Comparison of ENCODE assay signal across 2 cellular contexts in genomic region chr6:119109654-119110325, GRCh38.
TF ChIP-seq lines count a peak whose summit lies in the region.

No MANE protein-coding gene starts in this region.

TF ChIP-seq in GM23338, 12 proteins besides CTCF, POLR2A, EP300 and RAD21 (continued from another document):
- TF ChIP-seq, protein P1, sequence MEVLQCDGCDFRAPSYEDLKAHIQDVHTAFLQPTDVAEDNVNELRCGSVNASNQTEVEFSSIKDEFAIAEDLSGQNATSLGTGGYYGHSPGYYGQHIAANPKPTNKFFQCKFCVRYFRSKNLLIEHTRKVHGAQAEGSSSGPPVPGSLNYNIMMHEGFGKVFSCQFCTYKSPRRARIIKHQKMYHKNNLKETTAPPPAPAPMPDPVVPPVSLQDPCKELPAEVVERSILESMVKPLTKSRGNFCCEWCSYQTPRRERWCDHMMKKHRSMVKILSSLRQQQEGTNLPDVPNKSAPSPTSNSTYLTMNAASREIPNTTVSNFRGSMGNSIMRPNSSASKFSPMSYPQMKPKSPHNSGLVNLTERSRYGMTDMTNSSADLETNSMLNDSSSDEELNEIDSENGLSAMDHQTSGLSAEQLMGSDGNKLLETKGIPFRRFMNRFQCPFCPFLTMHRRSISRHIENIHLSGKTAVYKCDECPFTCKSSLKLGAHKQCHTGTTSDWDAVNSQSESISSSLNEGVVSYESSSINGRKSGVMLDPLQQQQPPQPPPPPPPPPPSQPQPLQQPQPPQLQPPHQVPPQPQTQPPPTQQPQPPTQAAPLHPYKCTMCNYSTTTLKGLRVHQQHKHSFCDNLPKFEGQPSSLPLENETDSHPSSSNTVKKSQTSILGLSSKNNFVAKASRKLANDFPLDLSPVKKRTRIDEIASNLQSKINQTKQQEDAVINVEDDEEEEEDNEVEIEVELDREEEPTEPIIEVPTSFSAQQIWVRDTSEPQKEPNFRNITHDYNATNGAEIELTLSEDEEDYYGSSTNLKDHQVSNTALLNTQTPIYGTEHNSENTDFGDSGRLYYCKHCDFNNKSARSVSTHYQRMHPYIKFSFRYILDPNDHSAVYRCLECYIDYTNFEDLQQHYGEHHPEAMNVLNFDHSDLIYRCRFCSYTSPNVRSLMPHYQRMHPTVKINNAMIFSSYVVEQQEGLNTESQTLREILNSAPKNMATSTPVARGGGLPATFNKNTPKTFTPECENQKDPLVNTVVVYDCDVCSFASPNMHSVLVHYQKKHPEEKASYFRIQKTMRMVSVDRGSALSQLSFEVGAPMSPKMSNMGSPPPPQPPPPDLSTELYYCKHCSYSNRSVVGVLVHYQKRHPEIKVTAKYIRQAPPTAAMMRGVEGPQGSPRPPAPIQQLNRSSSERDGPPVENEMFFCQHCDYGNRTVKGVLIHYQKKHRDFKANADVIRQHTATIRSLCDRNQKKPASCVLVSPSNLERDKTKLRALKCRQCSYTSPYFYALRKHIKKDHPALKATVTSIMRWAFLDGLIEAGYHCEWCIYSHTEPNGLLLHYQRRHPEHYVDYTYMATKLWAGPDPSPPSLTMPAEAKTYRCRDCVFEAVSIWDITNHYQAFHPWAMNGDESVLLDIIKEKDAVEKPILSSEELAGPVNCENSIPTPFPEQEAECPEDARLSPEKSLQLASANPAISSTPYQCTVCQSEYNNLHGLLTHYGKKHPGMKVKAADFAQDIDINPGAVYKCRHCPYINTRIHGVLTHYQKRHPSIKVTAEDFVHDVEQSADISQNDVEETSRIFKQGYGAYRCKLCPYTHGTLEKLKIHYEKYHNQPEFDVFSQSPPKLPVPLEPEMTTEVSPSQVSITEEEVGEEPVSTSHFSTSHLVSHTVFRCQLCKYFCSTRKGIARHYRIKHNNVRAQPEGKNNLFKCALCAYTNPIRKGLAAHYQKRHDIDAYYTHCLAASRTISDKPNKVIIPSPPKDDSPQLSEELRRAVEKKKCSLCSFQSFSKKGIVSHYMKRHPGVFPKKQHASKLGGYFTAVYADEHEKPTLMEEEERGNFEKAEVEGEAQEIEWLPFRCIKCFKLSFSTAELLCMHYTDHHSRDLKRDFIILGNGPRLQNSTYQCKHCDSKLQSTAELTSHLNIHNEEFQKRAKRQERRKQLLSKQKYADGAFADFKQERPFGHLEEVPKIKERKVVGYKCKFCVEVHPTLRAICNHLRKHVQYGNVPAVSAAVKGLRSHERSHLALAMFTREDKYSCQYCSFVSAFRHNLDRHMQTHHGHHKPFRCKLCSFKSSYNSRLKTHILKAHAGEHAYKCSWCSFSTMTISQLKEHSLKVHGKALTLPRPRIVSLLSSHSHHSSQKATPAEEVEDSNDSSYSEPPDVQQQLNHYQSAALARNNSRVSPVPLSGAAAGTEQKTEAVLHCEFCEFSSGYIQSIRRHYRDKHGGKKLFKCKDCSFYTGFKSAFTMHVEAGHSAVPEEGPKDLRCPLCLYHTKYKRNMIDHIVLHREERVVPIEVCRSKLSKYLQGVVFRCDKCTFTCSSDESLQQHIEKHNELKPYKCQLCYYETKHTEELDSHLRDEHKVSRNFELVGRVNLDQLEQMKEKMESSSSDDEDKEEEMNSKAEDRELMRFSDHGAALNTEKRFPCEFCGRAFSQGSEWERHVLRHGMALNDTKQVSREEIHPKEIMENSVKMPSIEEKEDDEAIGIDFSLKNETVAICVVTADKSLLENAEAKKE (CRISPR knock-in tag; IDR thresholded peaks at IDR 0.05), result no peak
- TF ChIP-seq JUNB (IDR thresholded peaks at IDR 0.05; ENCODE audit: unreplicated experiment) (no peak), ZNF114 (CRISPR knock-in tag; IDR thresholded peaks at IDR 0.05) (no peak), CREB1 (CRISPR knock-in tag; IDR thresholded peaks at IDR 0.05; ENCODE audit: low read depth) (no peak), ETS1 (IDR thresholded peaks at IDR 0.05) (no peak)

TF ChIP-seq in SK-N-SH treated with all-trans-retinoic acid at 6 μM for 48 hours, 23 proteins besides CTCF, POLR2A, EP300 and RAD21 (continued from another document):
- TF ChIP-seq, protein P2, sequence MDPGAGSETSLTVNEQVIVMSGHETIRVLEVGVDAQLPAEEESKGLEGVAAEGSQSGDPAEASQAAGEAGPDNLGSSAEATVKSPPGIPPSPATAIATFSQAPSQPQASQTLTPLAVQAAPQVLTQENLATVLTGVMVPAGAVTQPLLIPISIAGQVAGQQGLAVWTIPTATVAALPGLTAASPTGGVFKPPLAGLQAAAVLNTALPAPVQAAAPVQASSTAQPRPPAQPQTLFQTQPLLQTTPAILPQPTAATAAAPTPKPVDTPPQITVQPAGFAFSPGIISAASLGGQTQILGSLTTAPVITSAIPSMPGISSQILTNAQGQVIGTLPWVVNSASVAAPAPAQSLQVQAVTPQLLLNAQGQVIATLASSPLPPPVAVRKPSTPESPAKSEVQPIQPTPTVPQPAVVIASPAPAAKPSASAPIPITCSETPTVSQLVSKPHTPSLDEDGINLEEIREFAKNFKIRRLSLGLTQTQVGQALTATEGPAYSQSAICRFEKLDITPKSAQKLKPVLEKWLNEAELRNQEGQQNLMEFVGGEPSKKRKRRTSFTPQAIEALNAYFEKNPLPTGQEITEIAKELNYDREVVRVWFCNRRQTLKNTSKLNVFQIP (CRISPR knock-in tag; IDR thresholded peaks at IDR 0.05; ENCODE audit: borderline replicate concordance, low read depth), result no peak
- TF ChIP-seq ESRRG (CRISPR knock-in tag; IDR thresholded peaks at IDR 0.05) (no peak), SNAI2 (CRISPR knock-in tag; IDR thresholded peaks at IDR 0.05) (no peak), CSRNP3 (CRISPR knock-in tag; IDR thresholded peaks at IDR 0.05) (no peak), ZNF565 (CRISPR knock-in tag; conservative IDR thresholded peaks at IDR 0.05; ENCODE audit: low read depth) (no peak), ARNTL (CRISPR knock-in tag; IDR thresholded peaks at IDR 0.05; ENCODE audit: borderline replicate concordance, low read depth) (no peak), GLIS3 (CRISPR knock-in tag; IDR thresholded peaks at IDR 0.05) (no peak), TOX (CRISPR knock-in tag; IDR thresholded peaks at IDR 0.05; ENCODE audit: borderline replicate concordance) (no peak), ISL1 (CRISPR knock-in tag; IDR thresholded peaks at IDR 0.05) (no peak), TCF4 (CRISPR knock-in tag; IDR thresholded peaks at IDR 0.05; ENCODE audit: borderline replicate concordance) (no peak), TSHZ2 (CRISPR knock-in tag; IDR thresholded peaks at IDR 0.05) (no peak), BACH2 (CRISPR knock-in tag; IDR thresholded peaks at IDR 0.05; ENCODE audit: borderline replicate concordance) (no peak), RARB (CRISPR knock-in tag; IDR thresholded peaks at IDR 0.05) (no peak), ZNF8 (CRISPR knock-in tag; IDR thresholded peaks at IDR 0.05) (no peak), OSR1 (CRISPR knock-in tag; IDR thresholded peaks at IDR 0.05) (no peak)
- TF ChIP-seq, protein P3, sequence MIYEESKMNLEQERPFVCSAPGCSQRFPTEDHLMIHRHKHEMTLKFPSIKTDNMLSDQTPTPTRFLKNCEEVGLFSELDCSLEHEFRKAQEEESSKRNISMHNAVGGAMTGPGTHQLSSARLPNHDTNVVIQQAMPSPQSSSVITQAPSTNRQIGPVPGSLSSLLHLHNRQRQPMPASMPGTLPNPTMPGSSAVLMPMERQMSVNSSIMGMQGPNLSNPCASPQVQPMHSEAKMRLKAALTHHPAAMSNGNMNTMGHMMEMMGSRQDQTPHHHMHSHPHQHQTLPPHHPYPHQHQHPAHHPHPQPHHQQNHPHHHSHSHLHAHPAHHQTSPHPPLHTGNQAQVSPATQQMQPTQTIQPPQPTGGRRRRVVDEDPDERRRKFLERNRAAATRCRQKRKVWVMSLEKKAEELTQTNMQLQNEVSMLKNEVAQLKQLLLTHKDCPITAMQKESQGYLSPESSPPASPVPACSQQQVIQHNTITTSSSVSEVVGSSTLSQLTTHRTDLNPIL (CRISPR knock-in tag; IDR thresholded peaks at IDR 0.05; ENCODE audit: low read depth), result no peak
- TF ChIP-seq, protein P4, sequence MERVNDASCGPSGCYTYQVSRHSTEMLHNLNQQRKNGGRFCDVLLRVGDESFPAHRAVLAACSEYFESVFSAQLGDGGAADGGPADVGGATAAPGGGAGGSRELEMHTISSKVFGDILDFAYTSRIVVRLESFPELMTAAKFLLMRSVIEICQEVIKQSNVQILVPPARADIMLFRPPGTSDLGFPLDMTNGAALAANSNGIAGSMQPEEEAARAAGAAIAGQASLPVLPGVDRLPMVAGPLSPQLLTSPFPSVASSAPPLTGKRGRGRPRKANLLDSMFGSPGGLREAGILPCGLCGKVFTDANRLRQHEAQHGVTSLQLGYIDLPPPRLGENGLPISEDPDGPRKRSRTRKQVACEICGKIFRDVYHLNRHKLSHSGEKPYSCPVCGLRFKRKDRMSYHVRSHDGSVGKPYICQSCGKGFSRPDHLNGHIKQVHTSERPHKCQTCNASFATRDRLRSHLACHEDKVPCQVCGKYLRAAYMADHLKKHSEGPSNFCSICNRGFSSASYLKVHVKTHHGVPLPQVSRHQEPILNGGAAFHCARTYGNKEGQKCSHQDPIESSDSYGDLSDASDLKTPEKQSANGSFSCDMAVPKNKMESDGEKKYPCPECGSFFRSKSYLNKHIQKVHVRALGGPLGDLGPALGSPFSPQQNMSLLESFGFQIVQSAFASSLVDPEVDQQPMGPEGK (CRISPR knock-in tag; IDR thresholded peaks at IDR 0.05; ENCODE audit: borderline replicate concordance), result no peak
TF ChIP-seq in SK-N-SH treated with all-trans-retinoic acid at 6 μM for 48 hours: peak in this region for 0.
